In genomic region chr15:92690370-92690769, GRCh38 we compare ENCODE assay signal across 23 cellular contexts.
"Had no signal": no experiment of that assay in that cellular context is flagged by ENCODE, and none has a peak within 500 bp of the region (broad histone marks: within the 10 kb centered on the region; RNA-seq: fewer than 3 reads in every experiment).

No MANE protein-coding gene starts in this region.

- DNase-seq: colonic mucosa; effector memory CD4-positive, alpha-beta T cell; foreskin fibroblast; gastrocnemius medialis; heart left ventricle; kidney; naive B cell; pancreas; retina; spleen; stimulated activated CD4-positive, alpha-beta T cell treated with anti-CD3 and anti-CD28 coated beads, Interleukin-4, amount 100 ng/mL, for 4 hours; stimulated activated naive CD8-positive, alpha-beta T cell treated with anti-CD3 and anti-CD28 coated beads, Interleukin-15, Interleukin-2, amounts not matched to agents 100 U/mL and 50 U/mL, for 24 hours; substantia nigra; testis; tibial artery had no signal

- H2AFZ ChIP-seq: hepatocyte had no signal

- H3K9me3 ChIP-seq: colonic mucosa, gastrocnemius medialis, neutrophil, pancreas, testis had no signal

- H3K4me1 ChIP-seq: colonic mucosa, gastrocnemius medialis, heart left ventricle, pancreas, spleen, testis, tibial artery had no signal

- H3K36me3 ChIP-seq: colonic mucosa, gastrocnemius medialis, heart left ventricle, neutrophil, pancreas, spleen, tibial artery had no signal

- H3K4me3 ChIP-seq: colonic mucosa, gastrocnemius medialis, heart left ventricle, hepatocyte, lung, pancreas, spleen, testis, tibial artery had no signal

- H3K27ac ChIP-seq: colonic mucosa, gastrocnemius medialis, heart left ventricle, hepatocyte, neutrophil, pancreas, spleen, testis, tibial artery had no signal

- FAIRE-seq: endometrium, kidney, pancreas had no signal

- H3K4me2 ChIP-seq: hepatocyte had no signal

- H3K27me3 ChIP-seq: colonic mucosa, gastrocnemius medialis, heart left ventricle, hepatocyte, neutrophil, pancreas, spleen, testis, tibial artery had no signal

- H3K79me2 ChIP-seq: hepatocyte had no signal

- ATAC-seq: gastrocnemius medialis; heart left ventricle; left lobe of liver; natural killer cell treated with Interleukin-12 subunit alpha and Interleukin-12 subunit beta and Interleukin-15 and Interleukin-18, amount 100 ng/mL, for 72 hours; pancreas; sciatic nerve; stimulated activated memory B cell treated with anti-CD40 and anti-IgM and Interleukin-4, amounts not matched to agents 10 μg/mL and 1 μg/mL and 100 μg/mL, for 72 hours; stimulated activated naive CD8-positive, alpha-beta T cell treated with anti-CD3 and anti-CD28 coated beads, Interleukin-15, Interleukin-2, amounts not matched to agents 100 U/mL and 50 U/mL, for 24 hours had no signal
